ENCODE assay signal across 36 cellular contexts in genomic region chrX:47420264-47420663, GRCh38. TPM values are rescaled to one million over a fixed set of nuclear protein-coding genes. Genes with fewer than 3 reads are reported as not detected.
"Had no signal": no experiment of that assay in that cellular context is flagged by ENCODE, and none has a peak within 500 bp of the region (broad histone marks: within the 10 kb centered on the region; RNA-seq: fewer than 3 reads in every experiment).

No MANE protein-coding gene starts in this region.

- H3K27me3 ChIP-seq: esophagus squamous epithelium, neural progenitor cell, sigmoid colon, stomach, thyroid gland, upper lobe of left lung had no signal

- H3K27ac ChIP-seq: breast epithelium, epithelial cell of prostate, esophagus squamous epithelium, neural progenitor cell, parathyroid adenoma, psoas muscle, sigmoid colon, stomach, thyroid gland, upper lobe of left lung had no signal

- H3K9ac ChIP-seq: neural progenitor cell, parathyroid adenoma had no signal

- H3K9me3 ChIP-seq: esophagus squamous epithelium, thyroid gland had no signal

- H3K4me2 ChIP-seq: neural progenitor cell, smooth muscle cell had no signal

- H3K79me2 ChIP-seq: parathyroid adenoma had no signal

- ATAC-seq: activated naive CD8-positive, alpha-beta T cell treated with anti-CD3 and anti-CD28 coated beads, Interleukin-2, amount 50 U/mL, for 24 hours; left colon; psoas muscle had no signal

- H3K36me3 ChIP-seq: breast epithelium, esophagus squamous epithelium, neural progenitor cell, sigmoid colon, stomach, thyroid gland, upper lobe of left lung had no signal

- DNase-seq: activated CD4-positive, alpha-beta memory T cell treated with anti-CD3 and anti-CD28 coated beads, Interleukin-2, amount 10 ng/mL, durations not matched to agents 7 days and 5 days; activated CD4-positive, alpha-beta T cell treated with anti-CD3 and anti-CD28 coated beads, Interleukin-2, amount 10 ng/mL, durations not matched to agents 24 days and 14 days; activated CD4-positive, CD25-positive, alpha-beta regulatory T cell treated with anti-CD3 and anti-CD28 coated beads, Interleukin-2, amount 50 U/mL, for 72 hours; activated CD8-positive, alpha-beta memory T cell treated with anti-CD3 and anti-CD28 coated beads, Interleukin-2, amount 50 U/mL, for 48 hours; activated gamma-delta T cell; activated naive CD8-positive, alpha-beta T cell treated with anti-CD3 and anti-CD28 coated beads, Interleukin-2, amount 50 U/mL, for 24 hours; activated T-cell treated with anti-CD3 and anti-CD28 coated beads, Interleukin-2, amount 50 U/mL, for 24 hours; amygdala; central memory CD4-positive, alpha-beta T cell; dermis blood vessel endothelial cell; effector CD4-positive, alpha-beta T cell; esophagus squamous epithelium; hippocampal formation; left colon; mammary epithelial cell; natural killer cell; occipital lobe; psoas muscle; sigmoid colon; stimulated activated CD4-positive, alpha-beta T cell treated with anti-CD3 and anti-CD28 coated beads, Interleukin-1b, Interleukin-23, amount 100 ng/mL, for 48 hours; stimulated activated CD4-positive, alpha-beta T cell treated with anti-CD3 and anti-CD28 coated beads, Interleukin-4, amount 100 ng/mL, for 4 hours; stimulated activated CD8-positive, alpha-beta memory T cell treated with anti-CD3 and anti-CD28 coated beads, Interleukin-4, amount 100 ng/mL, for 48 hours; stimulated activated naive B cell treated with anti-CD40 and anti-IgM and Interleukin-4, amounts not matched to agents 10 μg/mL and 1 μg/mL and 100 μg/mL, for 72 hours; stomach; T-helper 1 cell; thyroid gland; upper lobe of left lung had no signal

- H3K4me1 ChIP-seq: breast epithelium, esophagus squamous epithelium, neural progenitor cell, parathyroid adenoma, psoas muscle, sigmoid colon, stomach, thyroid gland, upper lobe of left lung had no signal

- FAIRE-seq: endometrium, frontal cortex, keratinocyte had no signal

- H2AFZ ChIP-seq: neural progenitor cell, parathyroid adenoma had no signal

- H3K4me3 ChIP-seq: breast epithelium, esophagus squamous epithelium, neural progenitor cell, psoas muscle, sigmoid colon, smooth muscle cell, stomach, thyroid gland, upper lobe of left lung had no signal

RNA-seq across cellular contexts. Expression of gene ZNF157, which starts 49.9 kb away (rescaled TPM):
- total RNA-seq: psoas muscle, smooth muscle cell had no signal
- polyA plus RNA-seq: liver, smooth muscle cell had no signal
